Comparison of ENCODE assay signal across 8 cellular contexts in genomic region chr15:73697033-73697467, GRCh38. TPM values are rescaled to one million over a fixed set of nuclear protein-coding genes. Genes with fewer than 3 reads are reported as not detected.
DNase-seq lines count a peak whose midpoint lies in the region; ATAC-seq and TF ChIP-seq lines count a peak whose summit lies in the region.

No MANE protein-coding gene starts in this region.

- no peaks in the 10 kb centered on the region for H3K9me3 Mint-ChIP-seq in activated T-helper 1 cell treated with anti-CD3 and anti-CD28 coated beads, Interleukin-12 subunit alpha, Interleukin-12 subunit beta, Interleukin-2, Interleukin-4 antibody, amounts not matched to agents 30 ng/mL and 10 ng/mL and 1 ng/mL, durations not matched to agents 14 hours and 24 hours and 36 hours
- no peaks in the 10 kb centered on the region for H3K9me3 Mint-ChIP-seq in neural progenitor cell

- H3K79me2 ChIP-seq in neural progenitor cell (ENCODE audit: low read depth): peaks cover 89% of the 10 kb centered on the region

- TF ChIP-seq CTCF in fibroblast of the aortic adventitia (IDR thresholded peaks at IDR 0.05; ENCODE audit: insufficient read depth, low read length): no peak
- TF ChIP-seq CTCF in neural progenitor cell (IDR thresholded peaks at IDR 0.05): no peak

- DNase-seq in NCI-H1417 (lab: John Stamatoyannopoulos, UW) (peak; percentile 4 to 79 (median 59)), NCI-H1417 treated with DMSO at 0.1 percent for 48 hours (lab: John Stamatoyannopoulos, UW) (no peak), RKO (ENCODE audit: low spot score) (peak; percentile 82), fibroblast of the aortic adventitia (ENCODE audit: low read depth) (peak; percentile 95), neural progenitor cell (ENCODE audit: low spot score) (peak; percentile 38)
- peak; percentile 84 for DNase-seq in activated T-helper 1 cell treated with anti-CD3 and anti-CD28 coated beads, Interleukin-12 subunit alpha, Interleukin-12 subunit beta, Interleukin-2, Interleukin-4 antibody, amounts not matched to agents 30 ng/mL and 10 ng/mL and 1 ng/mL, durations not matched to agents 14 hours and 24 hours and 36 hours (ENCODE audit: low spot score)
- DNase-seq in stimulated activated naive CD8-positive, alpha-beta T cell treated with anti-CD3 and anti-CD28 coated beads, Interleukin-15, Interleukin-2, amounts not matched to agents 100 U/mL and 50 U/mL, for 24 hours: peak; percentile 81

- H2AFZ ChIP-seq in neural progenitor cell (replicated peaks): no peak overlapping the region

- H3K4me1 ChIP-seq in neural progenitor cell: peaks cover 7% of the 10 kb centered on the region

- peaks cover 45% of the 10 kb centered on the region for H3K4me1 Mint-ChIP-seq in activated T-helper 1 cell treated with anti-CD3 and anti-CD28 coated beads, Interleukin-12 subunit alpha, Interleukin-12 subunit beta, Interleukin-2, Interleukin-4 antibody, amounts not matched to agents 30 ng/mL and 10 ng/mL and 1 ng/mL, durations not matched to agents 14 hours and 24 hours and 36 hours (ENCODE audit: low read depth)
- peaks cover 36% of the 10 kb centered on the region for H3K4me1 Mint-ChIP-seq in neural progenitor cell

- no peak overlapping the region for H3K4me2 ChIP-seq in neural progenitor cell

- H3F3A ChIP-seq in neural progenitor cell (ENCODE audit: low read depth): peaks cover 12% of the 10 kb centered on the region

- H3K36me3 ChIP-seq in neural progenitor cell: no peaks in the 10 kb centered on the region

- no peak overlapping the region for H3K27ac ChIP-seq in neural progenitor cell

- no peaks in the 10 kb centered on the region for H3K27me3 ChIP-seq in neural progenitor cell

- no peaks in the 10 kb centered on the region for H3K9me3 ChIP-seq in neural progenitor cell (ENCODE audit: low read depth)

- H3K9ac ChIP-seq in neural progenitor cell: no peak overlapping the region

- peaks cover 6% of the 10 kb centered on the region for H3K36me3 Mint-ChIP-seq in activated T-helper 1 cell treated with anti-CD3 and anti-CD28 coated beads, Interleukin-12 subunit alpha, Interleukin-12 subunit beta, Interleukin-2, Interleukin-4 antibody, amounts not matched to agents 30 ng/mL and 10 ng/mL and 1 ng/mL, durations not matched to agents 14 hours and 24 hours and 36 hours (ENCODE audit: low read depth)
- peaks cover 5% of the 10 kb centered on the region for H3K36me3 Mint-ChIP-seq in neural progenitor cell

- H3K4me3 ChIP-seq in fibroblast of the aortic adventitia (ENCODE audit: low read depth, low read length) (no peak overlapping the region), neural progenitor cell (no peak overlapping the region)

- intact Hi-C loops in activated T-helper 1 cell treated with anti-CD3 and anti-CD28 coated beads, Interleukin-12 subunit alpha, Interleukin-12 subunit beta, Interleukin-2, Interleukin-4 antibody, amounts not matched to agents 30 ng/mL and 10 ng/mL and 1 ng/mL, durations not matched to agents 14 hours and 24 hours and 36 hours (cut with micrococcal nuclease): loop anchor here (1.0 kb wide), 1 partner anchor 14 kb away; no protein-coding TSS in a partner anchor

- peak overlapping the region; percentile 64 for H3K27ac Mint-ChIP-seq in activated T-helper 1 cell treated with anti-CD3 and anti-CD28 coated beads, Interleukin-12 subunit alpha, Interleukin-12 subunit beta, Interleukin-2, Interleukin-4 antibody, amounts not matched to agents 30 ng/mL and 10 ng/mL and 1 ng/mL, durations not matched to agents 14 hours and 24 hours and 36 hours
- peak overlapping the region; percentile 34 for H3K27ac Mint-ChIP-seq in neural progenitor cell

- H4K20me1 ChIP-seq in neural progenitor cell (ENCODE audit: low read depth): peaks cover 96% of the 10 kb centered on the region

- peaks cover 56% of the 10 kb centered on the region for H3K27me3 Mint-ChIP-seq in activated T-helper 1 cell treated with anti-CD3 and anti-CD28 coated beads, Interleukin-12 subunit alpha, Interleukin-12 subunit beta, Interleukin-2, Interleukin-4 antibody, amounts not matched to agents 30 ng/mL and 10 ng/mL and 1 ng/mL, durations not matched to agents 14 hours and 24 hours and 36 hours (ENCODE audit: insufficient read depth)
- peaks cover 7% of the 10 kb centered on the region for H3K27me3 Mint-ChIP-seq in neural progenitor cell (ENCODE audit: insufficient read depth, low read depth)

- ATAC-seq in HG03159 (IDR thresholded peaks at IDR 0.05; ENCODE audit: unreplicated experiment): peak; percentile 79
- peak; percentile 91 for ATAC-seq in stimulated activated naive CD8-positive, alpha-beta T cell treated with anti-CD3 and anti-CD28 coated beads, Interleukin-15, Interleukin-2, amounts not matched to agents 100 U/mL and 50 U/mL, for 24 hours

- peak overlapping the region; percentile 45 for H3K4me3 Mint-ChIP-seq in activated T-helper 1 cell treated with anti-CD3 and anti-CD28 coated beads, Interleukin-12 subunit alpha, Interleukin-12 subunit beta, Interleukin-2, Interleukin-4 antibody, amounts not matched to agents 30 ng/mL and 10 ng/mL and 1 ng/mL, durations not matched to agents 14 hours and 24 hours and 36 hours
- peak overlapping the region; percentile 30 for H3K4me3 Mint-ChIP-seq in neural progenitor cell

RNA-seq across cellular contexts. Expression of gene CD276, which starts 12.9 kb away (rescaled TPM):
- 29.0 and 29.2 TPM in 2 replicates for total RNA-seq in activated T-helper 1 cell treated with anti-CD3 and anti-CD28 coated beads, Interleukin-12 subunit alpha, Interleukin-12 subunit beta, Interleukin-2, Interleukin-4 antibody, amounts not matched to agents 30 ng/mL and 10 ng/mL and 1 ng/mL, durations not matched to agents 14 hours and 24 hours and 36 hours
- total RNA-seq in fibroblast of the aortic adventitia (ENCODE audit: low replicate concordance) (87.3 and 121 TPM in 2 replicates), neural progenitor cell (ENCODE audit: low replicate concordance) (62.2 and 147 TPM in 2 replicates)

RNA-seq across cellular contexts. Expression of gene INSYN1, which starts 56.1 kb away (rescaled TPM):
- not detected in 2 replicates for total RNA-seq in activated T-helper 1 cell treated with anti-CD3 and anti-CD28 coated beads, Interleukin-12 subunit alpha, Interleukin-12 subunit beta, Interleukin-2, Interleukin-4 antibody, amounts not matched to agents 30 ng/mL and 10 ng/mL and 1 ng/mL, durations not matched to agents 14 hours and 24 hours and 36 hours
- 1.2 and 5.5 TPM in 2 replicates for total RNA-seq in fibroblast of the aortic adventitia (ENCODE audit: low replicate concordance)
- 0.17 and 1.1 TPM in 2 replicates for total RNA-seq in neural progenitor cell (ENCODE audit: low replicate concordance)
